ENCODE assay signal across 20 cellular contexts in the genomic region with DNA sequence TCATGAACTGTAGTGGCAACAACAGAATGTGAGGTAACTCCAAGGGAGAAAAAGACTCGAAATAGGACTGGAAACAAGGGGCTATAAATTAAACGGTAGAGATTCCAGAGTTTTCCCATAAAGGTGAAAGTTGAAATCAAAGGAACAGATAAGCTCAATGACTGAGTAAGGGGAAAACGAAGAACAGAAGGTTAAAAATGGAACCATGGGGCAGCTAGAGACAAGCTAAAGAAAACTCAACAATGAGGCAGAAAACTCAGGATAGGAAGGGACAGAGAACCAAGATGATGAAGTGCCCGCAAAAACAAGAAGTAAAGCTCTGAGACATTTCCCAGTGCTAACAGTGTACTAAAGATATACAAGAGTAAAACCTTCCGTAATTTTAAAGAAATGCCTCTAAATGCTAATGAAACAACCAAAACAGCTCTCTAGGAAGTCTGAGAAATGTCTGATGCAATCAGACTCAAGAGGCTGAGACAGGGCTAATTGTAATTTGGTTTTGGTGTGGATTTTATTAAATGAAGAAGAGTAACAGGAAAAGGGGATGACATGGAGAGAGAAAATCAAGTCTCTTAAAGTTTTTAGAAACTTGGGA.
DNase-seq lines count a peak whose midpoint lies in the region; ATAC-seq and TF ChIP-seq lines count a peak whose summit lies in the region.
"Had no signal": no experiment of that assay in that cellular context is flagged by ENCODE, and none has a peak within 500 bp of the region (broad histone marks: within the 10 kb centered on the region; RNA-seq: fewer than 3 reads in every experiment).

No MANE protein-coding gene starts in this region.

- intact Hi-C loops in CD8-positive, alpha-beta T cell (cut with DNase I, micrococcal nuclease), result no loop called here
- intact Hi-C loops in left lung (cut with DNase I), result no loop called here

- POLR2A ChIA-PET in CD8-positive, alpha-beta T cell (lab: Charles Lee), result no interaction called here

- H4K20me1 ChIP-seq in Karpas-422 (ENCODE audit: insufficient read depth, low read depth, low read length), result no peaks in the 10 kb centered on the region

- H3K9ac ChIP-seq in Karpas-422 (ENCODE audit: low read length), result peak overlapping the region; percentile 9; the same call in 1 of the 2 replicates
- H3K9ac ChIP-seq in iPS-20b (ENCODE audit: low read depth, low read length), result peak overlapping the region; percentile 35; the same call in 1 of the 2 replicates

- H3K9me3 Mint-ChIP-seq in CD8-positive, alpha-beta T cell, result no peaks in the 10 kb centered on the region

- no peaks in the 10 kb centered on the region for H3K9me3 ChIP-seq in Karpas-422 (ENCODE audit: low read length)
- H3K9me3 ChIP-seq in iPS-20b (ENCODE audit: insufficient read depth, low read depth, low read length), result no peaks in the 10 kb centered on the region
- H3K9me3 ChIP-seq in CD8-positive, alpha-beta T cell (ENCODE audit: low read length), result no peaks in the 10 kb centered on the region
- no peaks in the 10 kb centered on the region for H3K9me3 ChIP-seq in left lung
- H3K9me3 ChIP-seq: mucosa of descending colon had no signal

- H3K4me1 ChIP-seq in Karpas-422 (ENCODE audit: low read length) (peaks cover 57% of the 10 kb centered on the region), iPS-20b (ENCODE audit: insufficient read depth, low read length) (peaks cover 30% of the 10 kb centered on the region), left lung (peaks cover 20 to 75% of the 10 kb centered on the region in 2 donors)
- peaks cover 28% of the 10 kb centered on the region for H3K4me1 ChIP-seq in CD8-positive, alpha-beta T cell (ENCODE audit: insufficient read depth, low read length)

- H3K27me3 Mint-ChIP-seq in CD8-positive, alpha-beta T cell (ENCODE audit: low read depth), result no peaks in the 10 kb centered on the region

- H3K9me2 ChIP-seq in Karpas-422 (replicated peaks; ENCODE audit: insufficient read depth, low read length), result no peaks in the 10 kb centered on the region

- no peak for TF ChIP-seq CTCF in CD8-positive, alpha-beta T cell (IDR thresholded peaks at IDR 0.05)
- no peak for TF ChIP-seq CTCF in left lung (IDR thresholded peaks at IDR 0.05)

- no peak for ATAC-seq in CD8-positive, alpha-beta T cell
- ATAC-seq in left lung, result no peak
- ATAC-seq: mucosa of descending colon, Right ventricle myocardium inferior, sciatic nerve had no signal

- peaks cover 60% of the 10 kb centered on the region for H3K4me1 Mint-ChIP-seq in CD8-positive, alpha-beta T cell (ENCODE audit: low read depth)

- CTCF ChIA-PET in CD8-positive, alpha-beta T cell (lab: Charles Lee), result no interaction called here

- H3K27me3 ChIP-seq in Karpas-422 (ENCODE audit: low read length), result no peaks in the 10 kb centered on the region
- no peaks in the 10 kb centered on the region for H3K27me3 ChIP-seq in iPS-20b (ENCODE audit: insufficient read depth, low read length)
- H3K27me3 ChIP-seq in CD8-positive, alpha-beta T cell (ENCODE audit: insufficient read depth, low read length), result no peaks in the 10 kb centered on the region
- no peaks in the 10 kb centered on the region for H3K27me3 ChIP-seq in left lung

- H3K36me3 ChIP-seq in Karpas-422 (ENCODE audit: insufficient read depth, low read length) (no peaks in the 10 kb centered on the region), iPS-20b (ENCODE audit: insufficient read depth, low read depth, low read length) (no peaks in the 10 kb centered on the region), left lung (no peaks in the 10 kb centered on the region)
- H3K36me3 ChIP-seq in CD8-positive, alpha-beta T cell (ENCODE audit: insufficient read depth, low read length), result no peaks in the 10 kb centered on the region

- H3K36me3 Mint-ChIP-seq in CD8-positive, alpha-beta T cell, result peaks cover 3% of the 10 kb centered on the region

- H3K27ac Mint-ChIP-seq in CD8-positive, alpha-beta T cell, result no peak overlapping the region

- H3K79me2 ChIP-seq in Karpas-422 (ENCODE audit: low read length), result peaks cover 98% of the 10 kb centered on the region

- no peak overlapping the region for H3K4me3 ChIP-seq in Karpas-422 (ENCODE audit: low read length)
- no peak overlapping the region for H3K4me3 ChIP-seq in iPS-20b (ENCODE audit: low read length)
- H3K4me3 ChIP-seq in CD8-positive, alpha-beta T cell (ENCODE audit: low read depth, low read length), result no peak overlapping the region
- no peak overlapping the region for H3K4me3 ChIP-seq in left lung
- H3K4me3 ChIP-seq: coronary artery, mucosa of descending colon had no signal

- DNase-seq in CD1c-positive myeloid dendritic cell (ENCODE audit: extremely low spot score) (peak; percentile 42), Karpas-422 (peak; percentile 64), SIG-M5 treated with dmso at 0.1 percent for 504 hours (lab: John Stamatoyannopoulos, UW; ENCODE audit: unreplicated experiment) (peak; percentile 67), activated gamma-delta T cell treated with Interleukin-2 at 50 U/mL for 16 hours (no peak), left lung (no peak), HK-2 (ENCODE audit: unreplicated experiment) (no peak)
- DNase-seq in CD8-positive, alpha-beta T cell, result no peak
- DNase-seq: anterior cingulate cortex, H7, head of caudate nucleus, mucosa of descending colon, NCI-H1092 treated with DMSO at 0.1 percent for 48 hours, NCI-H2171, nucleus accumbens, substantia nigra, T-helper 2 cell had no signal

- no peak overlapping the region for H3K4me3 Mint-ChIP-seq in CD8-positive, alpha-beta T cell

- H2AFZ ChIP-seq in Karpas-422 (ENCODE audit: low read length), result no peak overlapping the region

- H3K27ac ChIP-seq in Karpas-422 (ENCODE audit: low read length) (peak overlapping the region; percentile 56; the same call in 1 of the 2 replicates), iPS-20b (ENCODE audit: low read length) (peak overlapping the region; percentile 1), left lung (peak overlapping the region in 1 of 2 donors; percentile 59)
- H3K27ac ChIP-seq in CD8-positive, alpha-beta T cell (ENCODE audit: low read depth, low read length), result no peak overlapping the region
- H3K27ac ChIP-seq: coronary artery had no signal

- peak overlapping the region; percentile 7 for H3K4me2 ChIP-seq in Karpas-422 (ENCODE audit: low read depth, low read length, poor library complexity, severe bottlenecking)

Comparison
In these comparisons a context has a peak if more than half of its experiments do, and no peak if none do; other contexts are left out.
1. DNase-seq: peak in CD1c-positive myeloid dendritic cell (single experiment), Karpas-422 (single experiment) and SIG-M5 treated with dmso at 0.1 percent for 504 hours (single experiment); none in CD8-positive, alpha-beta T cell (0 of 7), activated gamma-delta T cell treated with Interleukin-2 at 50 U/mL for 16 hours (single experiment), left lung (0 of 2) and HK-2 (single experiment).